Comparison of ENCODE assay signal across 8 cellular contexts in the genomic region with DNA sequence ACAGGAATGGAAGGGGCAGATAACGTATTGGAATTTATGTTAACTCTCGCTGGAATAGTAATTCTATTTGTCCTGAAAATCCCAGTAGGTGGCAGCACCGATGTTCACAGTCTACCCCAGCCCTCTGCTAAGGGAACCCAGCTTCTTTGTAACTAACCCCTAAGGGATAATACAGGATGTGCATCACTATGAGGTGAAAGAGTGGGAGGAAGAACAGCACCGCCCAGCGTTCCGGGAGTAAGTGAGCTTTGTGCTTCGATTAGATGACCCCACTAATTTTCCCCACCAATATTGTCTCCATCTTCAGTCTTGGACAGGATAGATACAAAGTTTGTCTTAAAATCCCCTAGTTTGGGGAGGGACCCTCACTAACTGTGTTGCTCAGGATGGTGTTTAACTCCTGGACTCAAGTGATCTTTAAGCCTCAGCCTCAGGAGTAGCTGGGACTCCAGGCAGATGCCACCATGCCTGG. TPM values are rescaled to one million over a fixed set of nuclear protein-coding genes. Genes with fewer than 3 reads are reported as not detected.
DNase-seq lines count a peak whose midpoint lies in the region; ATAC-seq and TF ChIP-seq lines count a peak whose summit lies in the region.

No MANE protein-coding gene starts in this region.

- peak; percentile 91 for DNase-seq in GM03348 (ENCODE audit: low spot score)
- peak; percentile 85 for DNase-seq in H9
- DNase-seq in activated naive CD8-positive, alpha-beta T cell treated with anti-CD3 and anti-CD28 coated beads, Interleukin-2, amount 50 U/mL, for 16 hours (ENCODE audit: low read depth, low spot score), result peak; percentile 52
- peak; percentile 65 for DNase-seq in left ventricle myocardium inferior
- DNase-seq in posterior vena cava (ENCODE audit: low spot score), result peak; percentile 91
- DNase-seq in ureter (ENCODE audit: low spot score), result peak; percentile 66

- no peaks in the 10 kb centered on the region for H3K79me1 ChIP-seq in H9 (ENCODE audit: insufficient read depth, low read depth, low read length, poor library complexity, severe bottlenecking)

- H3K4me1 ChIP-seq in H9 (ENCODE audit: insufficient read depth, low read length) (no peaks in the 10 kb centered on the region), Loucy (ENCODE audit: insufficient read depth, low read length, poor library complexity, severe bottlenecking) (peaks cover 36% of the 10 kb centered on the region), left ventricle myocardium inferior (peaks cover 53% of the 10 kb centered on the region)

- H3K18ac ChIP-seq in H9 (ENCODE audit: insufficient read length, low read depth, low read length), result no peak overlapping the region

- H3K79me2 ChIP-seq in H9 (ENCODE audit: insufficient read depth, low read length), result peaks cover 24% of the 10 kb centered on the region
- H3K79me2 ChIP-seq in Loucy (ENCODE audit: insufficient read depth, low read length), result peaks cover 73% of the 10 kb centered on the region

- no CpG with 5 or more reads among the region's 7 CpGs for WGBS in H9 (ENCODE audit: extremely low coverage, insufficient read length, low lambda C conversion rate)

- H2AFZ ChIP-seq in H9 (ENCODE audit: low read length) (no peak overlapping the region), Loucy (ENCODE audit: low read length) (no peak overlapping the region)

- H2BK5ac ChIP-seq in H9 (ENCODE audit: insufficient read length, low read length), result no peak overlapping the region

- H3K4ac ChIP-seq in H9 (ENCODE audit: low read depth, low read length), result no peak overlapping the region

- H2BK15ac ChIP-seq in H9 (ENCODE audit: low read depth, low read length), result no peak overlapping the region

- no peak overlapping the region for H2BK120ac ChIP-seq in H9 (ENCODE audit: low read depth, low read length, poor library complexity, severe bottlenecking)

- H3K56ac ChIP-seq in H9 (ENCODE audit: insufficient read length, low read depth, low read length), result no peak overlapping the region

- no peak overlapping the region for H3K23ac ChIP-seq in H9 (ENCODE audit: insufficient read length, low read depth, low read length)

- TF ChIP-seq CTCF in H9 (conservative IDR thresholded peaks at IDR 0.05), result peak; percentile 82
- peak; percentile 83 for TF ChIP-seq CTCF in Loucy (conservative IDR thresholded peaks at IDR 0.05; ENCODE audit: low read length)
- peak; percentile 79 for TF ChIP-seq CTCF in left ventricle myocardium inferior (IDR thresholded peaks at IDR 0.05; ENCODE audit: borderline replicate concordance)

- H3K9me3 Mint-ChIP-seq in H9, result no peaks in the 10 kb centered on the region

- peaks cover 20 to 24% of the 10 kb centered on the region in 2 experiments for H3K4me1 Mint-ChIP-seq in H9

- H3K36me3 ChIP-seq in Loucy (ENCODE audit: insufficient read depth, low read length), result peaks cover 39% of the 10 kb centered on the region; the same call in 1 of the 2 replicates
- H3K36me3 ChIP-seq in left ventricle myocardium inferior, result peaks cover 48% of the 10 kb centered on the region

- peak overlapping the region; percentile 75 for H3K4me3 ChIP-seq in Loucy (ENCODE audit: low read length, poor library complexity, severe bottlenecking)
- H3K4me3 ChIP-seq in left ventricle myocardium inferior, result peak overlapping the region; percentile 75

- H3F3A ChIP-seq in Loucy (ENCODE audit: low read depth), result no peaks in the 10 kb centered on the region

- no peaks in the 10 kb centered on the region for H4K20me1 ChIP-seq in H9 (ENCODE audit: control insufficient read depth, insufficient read depth, insufficient read length)
- H4K20me1 ChIP-seq in Loucy (ENCODE audit: insufficient read depth, low read length, poor library complexity, severe bottlenecking), result peaks cover 21% of the 10 kb centered on the region

- no peaks in the 10 kb centered on the region for H3K27me3 ChIP-seq in H9 (ENCODE audit: insufficient read depth, low read length)
- no peaks in the 10 kb centered on the region for H3K27me3 ChIP-seq in Loucy (ENCODE audit: insufficient read depth, low read length, poor library complexity, severe bottlenecking)
- peaks cover 9% of the 10 kb centered on the region for H3K27me3 ChIP-seq in left ventricle myocardium inferior (ENCODE audit: low read depth)

- no peak overlapping the region for H3K4me3 Mint-ChIP-seq in H9

- no peak overlapping the region for H4K8ac ChIP-seq in H9 (replicated peaks; ENCODE audit: insufficient read length, low read depth, low read length)

- H3T11ph ChIP-seq in H9 (ENCODE audit: low read length), result no peak overlapping the region

- no peaks in the 10 kb centered on the region for H3K27me3 Mint-ChIP-seq in H9 (ENCODE audit: low read depth)

- H3K9me2 ChIP-seq in Loucy (replicated peaks; ENCODE audit: low read depth, low read length), result no peaks in the 10 kb centered on the region

- H3K36me3 Mint-ChIP-seq in H9 (ENCODE audit: insufficient read depth in 1 of 3, low read depth in 3 of 3), result peaks cover 0 to 28% (median 0%) of the 10 kb centered on the region in 3 experiments; a peak in 6 of 7 replicates

- H4K5ac ChIP-seq in H9 (ENCODE audit: insufficient read length, low read depth, low read length), result no peak overlapping the region

- intact Hi-C loops in left ventricle myocardium inferior (cut with micrococcal nuclease) (loop anchor here (2.0 kb wide), 1 partner anchor 62 kb away; no protein-coding TSS in a partner anchor), posterior vena cava (cut with DNase I) (loop anchor here in 1 of 2 donors (5.0 kb wide), 1 partner anchor 59 kb away; no protein-coding TSS in a partner anchor)

- no peak overlapping the region for H2BK20ac ChIP-seq in H9 (ENCODE audit: low read depth, low read length, poor library complexity, severe bottlenecking)

- H2AK5ac ChIP-seq in H9 (ENCODE audit: insufficient read length, low read length), result no peak overlapping the region

- H3K27ac Mint-ChIP-seq in H9, result no peak overlapping the region

- H3K9ac ChIP-seq in H9 (ENCODE audit: extremely low read depth, insufficient read length, low read length), result peak overlapping the region; percentile 50
- H3K9ac ChIP-seq in Loucy (ENCODE audit: low read depth, low read length, poor library complexity, severe bottlenecking), result peak overlapping the region; percentile 86

- H4K91ac ChIP-seq in H9 (ENCODE audit: insufficient read length, low read depth, low read length), result no peak overlapping the region

- H3K4me2 ChIP-seq in H9 (ENCODE audit: insufficient read depth, insufficient read length, low read length) (peak overlapping the region; percentile 90), Loucy (ENCODE audit: low read depth, low read length, poor library complexity, severe bottlenecking) (peak overlapping the region; percentile 99)

- H2BK12ac ChIP-seq in H9 (ENCODE audit: insufficient read length, low read depth, low read length), result no peak overlapping the region

- H3K9me3 ChIP-seq in H9 (ENCODE audit: control insufficient read depth, low read depth, low read length) (no peaks in the 10 kb centered on the region), Loucy (ENCODE audit: insufficient read depth, low read depth, low read length) (no peaks in the 10 kb centered on the region), left ventricle myocardium inferior (replicated peaks) (no peaks in the 10 kb centered on the region)

- ATAC-seq in SK-N-SH treated with all-trans-retinoic acid at 6 μM for 48 hours, result peak; percentile 93

- H3K14ac ChIP-seq in H9 (ENCODE audit: insufficient read depth, low read length), result no peak overlapping the region

- H3K27ac ChIP-seq in H9 (ENCODE audit: insufficient read length, low read depth, low read length) (no peak overlapping the region), left ventricle myocardium inferior (replicated peaks) (peak overlapping the region; percentile 91)

- H3K23me2 ChIP-seq in H9 (ENCODE audit: insufficient read length, low read depth, low read length, poor library complexity, severe bottlenecking), result peaks cover 11% of the 10 kb centered on the region

TF ChIP-seq in SK-N-SH treated with all-trans-retinoic acid at 6 μM for 48 hours, 23 proteins besides CTCF, POLR2A, EP300 and RAD21 (continues in another document):
- TF ChIP-seq, protein P1, sequence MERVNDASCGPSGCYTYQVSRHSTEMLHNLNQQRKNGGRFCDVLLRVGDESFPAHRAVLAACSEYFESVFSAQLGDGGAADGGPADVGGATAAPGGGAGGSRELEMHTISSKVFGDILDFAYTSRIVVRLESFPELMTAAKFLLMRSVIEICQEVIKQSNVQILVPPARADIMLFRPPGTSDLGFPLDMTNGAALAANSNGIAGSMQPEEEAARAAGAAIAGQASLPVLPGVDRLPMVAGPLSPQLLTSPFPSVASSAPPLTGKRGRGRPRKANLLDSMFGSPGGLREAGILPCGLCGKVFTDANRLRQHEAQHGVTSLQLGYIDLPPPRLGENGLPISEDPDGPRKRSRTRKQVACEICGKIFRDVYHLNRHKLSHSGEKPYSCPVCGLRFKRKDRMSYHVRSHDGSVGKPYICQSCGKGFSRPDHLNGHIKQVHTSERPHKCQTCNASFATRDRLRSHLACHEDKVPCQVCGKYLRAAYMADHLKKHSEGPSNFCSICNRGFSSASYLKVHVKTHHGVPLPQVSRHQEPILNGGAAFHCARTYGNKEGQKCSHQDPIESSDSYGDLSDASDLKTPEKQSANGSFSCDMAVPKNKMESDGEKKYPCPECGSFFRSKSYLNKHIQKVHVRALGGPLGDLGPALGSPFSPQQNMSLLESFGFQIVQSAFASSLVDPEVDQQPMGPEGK (CRISPR knock-in tag; IDR thresholded peaks at IDR 0.05; ENCODE audit: borderline replicate concordance), result no peak
- TF ChIP-seq TCF4 (CRISPR knock-in tag; IDR thresholded peaks at IDR 0.05; ENCODE audit: borderline replicate concordance) (no peak), ZFP30 (CRISPR knock-in tag; IDR thresholded peaks at IDR 0.05) (no peak), BACH2 (CRISPR knock-in tag; IDR thresholded peaks at IDR 0.05; ENCODE audit: borderline replicate concordance) (no peak), OSR1 (CRISPR knock-in tag; IDR thresholded peaks at IDR 0.05) (no peak), ISL1 (CRISPR knock-in tag; IDR thresholded peaks at IDR 0.05) (no peak), CSDC2 (CRISPR knock-in tag; IDR thresholded peaks at IDR 0.05) (no peak), ZNF8 (CRISPR knock-in tag; IDR thresholded peaks at IDR 0.05) (no peak), ZFP3 (CRISPR knock-in tag; IDR thresholded peaks at IDR 0.05) (no peak)
- TF ChIP-seq, protein P2, sequence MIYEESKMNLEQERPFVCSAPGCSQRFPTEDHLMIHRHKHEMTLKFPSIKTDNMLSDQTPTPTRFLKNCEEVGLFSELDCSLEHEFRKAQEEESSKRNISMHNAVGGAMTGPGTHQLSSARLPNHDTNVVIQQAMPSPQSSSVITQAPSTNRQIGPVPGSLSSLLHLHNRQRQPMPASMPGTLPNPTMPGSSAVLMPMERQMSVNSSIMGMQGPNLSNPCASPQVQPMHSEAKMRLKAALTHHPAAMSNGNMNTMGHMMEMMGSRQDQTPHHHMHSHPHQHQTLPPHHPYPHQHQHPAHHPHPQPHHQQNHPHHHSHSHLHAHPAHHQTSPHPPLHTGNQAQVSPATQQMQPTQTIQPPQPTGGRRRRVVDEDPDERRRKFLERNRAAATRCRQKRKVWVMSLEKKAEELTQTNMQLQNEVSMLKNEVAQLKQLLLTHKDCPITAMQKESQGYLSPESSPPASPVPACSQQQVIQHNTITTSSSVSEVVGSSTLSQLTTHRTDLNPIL (CRISPR knock-in tag; IDR thresholded peaks at IDR 0.05; ENCODE audit: low read depth), result no peak

RNA-seq across cellular contexts. Expression of a gene that starts 2.7 kb away (rescaled TPM):
- total RNA-seq in H9 (2021), result 569 and 581 TPM in 2 replicates
- 13.7 TPM for total RNA-seq in left ventricle myocardium inferior
- 100 to 1,000 TPM in 1 of 2 donors, 10 to 100 TPM in 1; 74.3 to 103 TPM for total RNA-seq in posterior vena cava
- 61.9 TPM for total RNA-seq in ureter
